In the genomic region with DNA sequence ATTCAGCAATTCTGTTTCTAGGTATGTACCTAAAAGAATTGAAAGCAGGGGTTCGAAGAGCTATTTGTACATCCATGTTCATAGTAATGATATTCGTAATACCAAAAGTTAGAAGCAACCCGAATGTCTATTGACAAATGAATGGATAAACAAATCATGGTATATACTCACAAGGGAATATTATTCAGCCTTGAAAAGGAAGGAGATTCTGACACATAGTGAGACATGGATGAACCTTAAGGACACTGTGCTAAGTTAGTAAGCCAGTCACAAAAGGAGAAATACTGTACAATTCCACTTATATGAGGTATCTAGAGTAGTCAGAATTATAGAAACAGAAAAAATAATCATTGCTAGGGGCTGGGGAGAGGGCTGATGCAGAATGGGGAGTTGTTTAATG, we compare ENCODE assay signal across 8 cellular contexts. TPM values are rescaled to one million over a fixed set of nuclear protein-coding genes. Genes with fewer than 3 reads are reported as not detected.
"Had no signal": no experiment of that assay in that cellular context is flagged by ENCODE, and none has a peak within 500 bp of the region (broad histone marks: within the 10 kb centered on the region; RNA-seq: fewer than 3 reads in every experiment).

No MANE protein-coding gene starts in this region.

- DNase-seq: GM23248, GOT3, H7 had no signal

- H3K36me3 Mint-ChIP-seq: IgD-negative memory B cell had no signal

- H3K27ac ChIP-seq: GM23248, HL-60 had no signal

- H3K4me3 ChIP-seq: GM23248, HAP-1 had no signal

- H3K9me3 Mint-ChIP-seq: IgD-negative memory B cell had no signal

- ATAC-seq: HCT116, HepG2 had no signal

- H2AFZ ChIP-seq: GM23248 had no signal

- H3K9ac ChIP-seq: GM23248 had no signal

- H3K36me3 ChIP-seq: HAP-1 had no signal

- H3K9me3 ChIP-seq: HAP-1 had no signal

- H3K27me3 Mint-ChIP-seq: IgD-negative memory B cell had no signal

RNA-seq across cellular contexts. Expression of a gene that starts 30.3 kb away (rescaled TPM):
- polyA plus RNA-seq: HepG2 had no signal
